In genomic region chrX:122770581-122770980, GRCh38 we compare ENCODE assay signal across 18 cellular contexts.
A peak's percentile ranks its signal among the peaks of the same experiment; 100 is the strongest.
DNase-seq lines count a peak whose midpoint lies in the region; ATAC-seq lines count a peak whose summit lies in the region.
"Had no signal": no experiment of that assay in that cellular context is flagged by ENCODE, and none has a peak within 500 bp of the region (broad histone marks: within the 10 kb centered on the region; RNA-seq: fewer than 3 reads in every experiment).

No MANE protein-coding gene starts in this region.

- no peaks in the 10 kb centered on the region for H3K9me3 ChIP-seq in HAP-1
- H3K9me3 ChIP-seq: Caco-2 had no signal

- no peaks in the 10 kb centered on the region for H3K36me3 ChIP-seq in HAP-1 (replicated peaks)

- in situ Hi-C loops in HAP-1 (cut with MboI; ENCODE audit: low sequenced_read_pairs), result no loop called here

- DNase-seq in NCI-H1436 (lab: John Stamatoyannopoulos, UW), result peak; percentile 13
- no peak for DNase-seq in NCI-H1436 treated with DMSO at 0.1 percent for 48 hours (lab: John Stamatoyannopoulos, UW)
- DNase-seq in HAP-1 (ENCODE audit: low spot score in 2 of 2), result peak; percentile 74 to 85
- peak; percentile 29 for DNase-seq in NCI-H748 treated with DMSO at 0.1 percent for 48 hours (lab: John Stamatoyannopoulos, UW)
- DNase-seq in astrocyte of the hippocampus (ENCODE audit: low read depth, low spot score), result peak; percentile 74
- no peak for DNase-seq in HuH-7.5 (ENCODE audit: low spot score)
- DNase-seq in HT-29 (ENCODE audit: low spot score), result no peak
- DNase-seq: 8988T, Caco-2, DMS79, GDM1, H9, IMR-90, NCI-H1092, NCI-H2029, PC-9, SK-N-SH had no signal

- H3K27me3 ChIP-seq in HAP-1 (ENCODE audit: low read depth), result no peaks in the 10 kb centered on the region

- no peak overlapping the region for H3K4me3 ChIP-seq in HAP-1
- H3K4me3 ChIP-seq: PC-9 had no signal

- H3K4me1 ChIP-seq in HAP-1, result 0 out of 2 replicates have a peak, but pooled peaks cover 2% of the 10 kb centered on the region
- H3K4me1 ChIP-seq: Caco-2 had no signal

- no peak for ATAC-seq in HG03135 (IDR thresholded peaks at IDR 0.05; ENCODE audit: unreplicated experiment)

Comparison
In these comparisons a context has a peak if more than half of its experiments do, and no peak if none do; other contexts are left out.
1. DNase-seq: peak in NCI-H1436 (single experiment), HAP-1 (2 of 2), NCI-H748 treated with DMSO at 0.1 percent for 48 hours (single experiment) and astrocyte of the hippocampus (single experiment); none in NCI-H1436 treated with DMSO at 0.1 percent for 48 hours (single experiment), HuH-7.5 (single experiment) and HT-29 (single experiment).